ENCODE assay signal across 1 cellular context in the genomic region with DNA sequence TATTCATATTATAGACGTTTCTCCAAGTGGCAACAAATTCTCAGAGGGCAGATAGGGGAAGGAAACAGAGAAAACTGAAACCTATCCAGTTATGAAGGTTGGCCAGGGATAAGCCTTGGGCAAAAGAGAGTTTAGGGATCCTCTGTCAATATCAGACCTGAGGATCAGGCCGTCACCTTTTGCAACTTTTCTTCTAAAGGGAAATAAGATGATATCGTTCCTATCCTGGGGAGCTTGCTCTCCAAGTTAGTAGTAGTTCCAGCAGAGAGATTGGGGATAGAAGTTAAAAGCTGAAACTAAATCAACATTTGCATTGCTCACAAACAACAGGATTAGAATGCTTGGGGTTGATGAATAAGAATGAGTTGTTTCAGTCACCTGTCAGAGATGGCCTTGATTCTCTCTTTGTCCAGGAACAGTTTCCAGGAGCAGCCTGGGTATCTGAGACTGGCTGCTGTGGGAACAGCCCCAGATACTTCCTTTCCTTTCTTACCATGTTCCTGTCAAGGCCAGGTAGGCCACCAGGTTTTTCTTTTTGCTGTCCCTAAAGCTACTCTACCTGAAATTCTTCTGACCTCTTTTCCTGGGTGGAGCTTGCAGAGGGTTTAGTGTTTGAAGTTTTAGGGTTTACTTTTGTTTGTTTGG.
TF ChIP-seq lines count a peak whose summit lies in the region.

No MANE protein-coding gene starts in this region.

TF ChIP-seq in WTC11, 78 proteins besides CTCF, POLR2A, EP300 and RAD21 (continued from another document):
- peak; percentile 73 for TF ChIP-seq PRDM15 (CRISPR knock-in tag; IDR thresholded peaks at IDR 0.05)
- no peak for TF ChIP-seq ESRRA (CRISPR knock-in tag; IDR thresholded peaks at IDR 0.05; ENCODE audit: borderline replicate concordance)
- no peak for TF ChIP-seq ATF6 (CRISPR knock-in tag; IDR thresholded peaks at IDR 0.05)
TF ChIP-seq in WTC11: peak in this region for 1.
